19 cellular contexts compared by ENCODE assay signal in genomic region chr9:84754461-84754860, GRCh38.
DNase-seq lines count a peak whose midpoint lies in the region; ATAC-seq and TF ChIP-seq lines count a peak whose summit lies in the region.
"Had no signal": no experiment of that assay in that cellular context is flagged by ENCODE, and none has a peak within 500 bp of the region (broad histone marks: within the 10 kb centered on the region; RNA-seq: fewer than 3 reads in every experiment).

No MANE protein-coding gene starts in this region.

- H3K27me3 ChIP-seq in fibroblast of lung (ENCODE audit: control insufficient read depth, insufficient read depth, low read length) (no peaks in the 10 kb centered on the region), tibial artery (no peaks in the 10 kb centered on the region), breast epithelium (no peaks in the 10 kb centered on the region)

- peak overlapping the region; percentile 40 for H3K4me2 ChIP-seq in fibroblast of lung (ENCODE audit: extremely low read depth, insufficient read depth, low read length)

- no peaks in the 10 kb centered on the region for H3K9me3 Mint-ChIP-seq in activated CD4-positive, alpha-beta T cell treated with anti-CD3 and anti-CD28 coated beads, Interleukin-2, amount 10 ng/mL, durations not matched to agents 7 days and 5 days
- H3K9me3 Mint-ChIP-seq in activated CD4-positive, alpha-beta T cell treated with anti-CD3 and anti-CD28 coated beads for 36 hours (ENCODE audit: low read depth): no peaks in the 10 kb centered on the region
- H3K9me3 Mint-ChIP-seq in activated CD4-positive, alpha-beta memory T cell treated with anti-CD3 and anti-CD28 coated beads, Interleukin-2, amount 10 ng/mL, durations not matched to agents 7 days and 5 days: no peaks in the 10 kb centered on the region
- H3K9me3 Mint-ChIP-seq: activated T-cell treated with anti-CD3 and anti-CD28 coated beads, Interleukin-2, amount 50 U/mL, for 24 hours; H9 had no signal

- H3K79me2 ChIP-seq in fibroblast of lung (ENCODE audit: control insufficient read depth, insufficient read depth, low read length): no peaks in the 10 kb centered on the region

- POLR2A ChIA-PET in activated CD4-positive, alpha-beta T cell treated with anti-CD3 and anti-CD28 coated beads, Interleukin-2, amount 10 ng/mL, durations not matched to agents 7 days and 5 days (lab: Charles Lee): no interaction called here
- POLR2A ChIA-PET in activated CD4-positive, alpha-beta T cell treated with anti-CD3 and anti-CD28 coated beads for 36 hours (lab: Charles Lee): no interaction called here
- POLR2A ChIA-PET in activated CD4-positive, alpha-beta memory T cell treated with anti-CD3 and anti-CD28 coated beads, Interleukin-2, amount 10 ng/mL, durations not matched to agents 7 days and 5 days (lab: Charles Lee): interaction anchor here (1.4 kb wide), 1 partner anchor 44 kb away, joined by 4 read pairs; no protein-coding TSS in a partner anchor

- no peaks in the 10 kb centered on the region for H3K36me3 ChIP-seq in fibroblast of lung (ENCODE audit: control insufficient read depth, insufficient read depth, low read length)
- H3K36me3 ChIP-seq in tibial artery: no peaks in the 10 kb centered on the region
- H3K36me3 ChIP-seq in breast epithelium: no peaks in the 10 kb centered on the region

- no peak overlapping the region for H3K4me3 Mint-ChIP-seq in activated CD4-positive, alpha-beta T cell treated with anti-CD3 and anti-CD28 coated beads, Interleukin-2, amount 10 ng/mL, durations not matched to agents 7 days and 5 days
- H3K4me3 Mint-ChIP-seq in activated CD4-positive, alpha-beta T cell treated with anti-CD3 and anti-CD28 coated beads for 36 hours: no peak overlapping the region
- H3K4me3 Mint-ChIP-seq in activated CD4-positive, alpha-beta memory T cell treated with anti-CD3 and anti-CD28 coated beads, Interleukin-2, amount 10 ng/mL, durations not matched to agents 7 days and 5 days: no peak overlapping the region
- H3K4me3 Mint-ChIP-seq: activated T-cell treated with anti-CD3 and anti-CD28 coated beads, Interleukin-2, amount 50 U/mL, for 24 hours; CD4-positive, alpha-beta memory T cell; H9; naive thymus-derived CD8-positive, alpha-beta T cell had no signal

- no peaks in the 10 kb centered on the region for H3K9me3 ChIP-seq in fibroblast of lung (ENCODE audit: control insufficient read depth, insufficient read depth, low read depth, low read length)
- no peaks in the 10 kb centered on the region for H3K9me3 ChIP-seq in tibial artery
- no peaks in the 10 kb centered on the region for H3K9me3 ChIP-seq in breast epithelium

- intact Hi-C loops in activated CD4-positive, alpha-beta T cell treated with anti-CD3 and anti-CD28 coated beads for 36 hours (cut with DNase I, micrococcal nuclease): no loop called here
- intact Hi-C loops in tibial artery (cut with DNase I; ENCODE audit: low total_unique reads) (no loop called here), posterior cingulate gyrus (cut with DNase I) (no loop called here), breast epithelium (cut with DNase I; ENCODE audit: low total_unique reads) (no loop called here)

- DNase-seq in activated CD4-positive, alpha-beta T cell treated with anti-CD3 and anti-CD28 coated beads, Interleukin-2, amount 10 ng/mL, durations not matched to agents 7 days and 5 days: no peak
- DNase-seq in activated CD4-positive, alpha-beta T cell treated with anti-CD3 and anti-CD28 coated beads for 36 hours: no peak
- no peak for DNase-seq in activated CD4-positive, alpha-beta memory T cell treated with anti-CD3 and anti-CD28 coated beads, Interleukin-2, amount 10 ng/mL, durations not matched to agents 7 days and 5 days
- DNase-seq in fibroblast of lung (ENCODE audit: low read depth in 2 of 2): peak in 1 of 2 donors; percentile 90
- DNase-seq in tibial artery: no peak
- DNase-seq in posterior cingulate gyrus: no peak
- no peak for DNase-seq in NCI-H1436 treated with DMSO at 0.1 percent for 48 hours (lab: John Stamatoyannopoulos, UW)
- no peak for DNase-seq in breast epithelium (ENCODE audit: low spot score in 2 of 2)
- DNase-seq: activated T-cell treated with anti-CD3 and anti-CD28 coated beads, Interleukin-2, amount 50 U/mL, for 24 hours; CD4-positive, alpha-beta memory T cell; DND-41; H9; left ventricle myocardium superior; MM.1S; naive thymus-derived CD8-positive, alpha-beta T cell; NCI-H2081; NCI-H510A treated with DMSO at 0.1 percent for 48 hours; OCI-M1; stimulated activated naive CD8-positive, alpha-beta T cell treated with anti-CD3 and anti-CD28 coated beads, Interleukin-15, Interleukin-2, amounts not matched to agents 100 U/mL and 50 U/mL, for 24 hours had no signal

- peak overlapping the region; percentile 22 for H3K27ac Mint-ChIP-seq in activated CD4-positive, alpha-beta T cell treated with anti-CD3 and anti-CD28 coated beads, Interleukin-2, amount 10 ng/mL, durations not matched to agents 7 days and 5 days
- H3K27ac Mint-ChIP-seq in activated CD4-positive, alpha-beta T cell treated with anti-CD3 and anti-CD28 coated beads for 36 hours: no peak overlapping the region
- H3K27ac Mint-ChIP-seq in activated CD4-positive, alpha-beta memory T cell treated with anti-CD3 and anti-CD28 coated beads, Interleukin-2, amount 10 ng/mL, durations not matched to agents 7 days and 5 days: peak overlapping the region; percentile 45
- H3K27ac Mint-ChIP-seq: activated T-cell treated with anti-CD3 and anti-CD28 coated beads, Interleukin-2, amount 50 U/mL, for 24 hours; CD4-positive, alpha-beta memory T cell; H9; naive thymus-derived CD8-positive, alpha-beta T cell had no signal

- TF ChIP-seq CTCF in fibroblast of lung (conservative IDR thresholded peaks at IDR 0.05 in 1 of 2, IDR thresholded peaks at IDR 0.05 in 1 of 2; ENCODE audit: low read depth in 1 of 2, low read length in 2 of 2): no peak
- TF ChIP-seq CTCF in tibial artery (IDR thresholded peaks at IDR 0.05): no peak
- TF ChIP-seq CTCF in breast epithelium (IDR thresholded peaks at IDR 0.05): no peak

- CTCF ChIA-PET in activated CD4-positive, alpha-beta T cell treated with anti-CD3 and anti-CD28 coated beads, Interleukin-2, amount 10 ng/mL, durations not matched to agents 7 days and 5 days (lab: Charles Lee): interaction anchor here (0.6 to 1.3 kb wide), 2 partner anchors 16 to 1759 kb away, joined by 3 to 4 read pairs; no protein-coding TSS in a partner anchor
- CTCF ChIA-PET in activated CD4-positive, alpha-beta T cell treated with anti-CD3 and anti-CD28 coated beads for 36 hours (lab: Charles Lee): interaction anchor here (0.6 to 1.4 kb wide), 3 partner anchors 9 to 57 kb away, joined by 3 to 4 read pairs (median 3); no protein-coding TSS in a partner anchor
- CTCF ChIA-PET in activated CD4-positive, alpha-beta memory T cell treated with anti-CD3 and anti-CD28 coated beads, Interleukin-2, amount 10 ng/mL, durations not matched to agents 7 days and 5 days (lab: Charles Lee): interaction anchor here (1.3 kb wide), 1 partner anchor 358 kb away, joined by 3 read pairs; no protein-coding TSS in a partner anchor

- H3K4me1 Mint-ChIP-seq in activated CD4-positive, alpha-beta T cell treated with anti-CD3 and anti-CD28 coated beads, Interleukin-2, amount 10 ng/mL, durations not matched to agents 7 days and 5 days: peaks cover 26% of the 10 kb centered on the region
- peaks cover 24% of the 10 kb centered on the region for H3K4me1 Mint-ChIP-seq in activated CD4-positive, alpha-beta T cell treated with anti-CD3 and anti-CD28 coated beads for 36 hours
- peaks cover 84% of the 10 kb centered on the region for H3K4me1 Mint-ChIP-seq in activated CD4-positive, alpha-beta memory T cell treated with anti-CD3 and anti-CD28 coated beads, Interleukin-2, amount 10 ng/mL, durations not matched to agents 7 days and 5 days
- H3K4me1 Mint-ChIP-seq: H9; naive thymus-derived CD8-positive, alpha-beta T cell had no signal

- H3K27ac ChIP-seq in fibroblast of lung (ENCODE audit: insufficient read depth, low read length): peak overlapping the region; percentile 6
- peak overlapping the region; percentile 49 to 70 for H3K27ac ChIP-seq in tibial artery
- no peak overlapping the region for H3K27ac ChIP-seq in breast epithelium

- no peak overlapping the region for H3K9ac ChIP-seq in fibroblast of lung (ENCODE audit: insufficient read depth, low read length)

- TF ChIP-seq POLR2A in breast epithelium (IDR thresholded peaks at IDR 0.05): no peak

- H3K4me1 ChIP-seq in fibroblast of lung (ENCODE audit: control insufficient read depth, extremely low read depth, insufficient read depth, low read length) (peaks cover 7% of the 10 kb centered on the region), tibial artery (peaks cover 0 to 75% (median 59%) of the 10 kb centered on the region in 4 donors), breast epithelium (peaks cover 0 to 5% of the 10 kb centered on the region in 2 donors)

- ATAC-seq in activated CD4-positive, alpha-beta T cell treated with anti-CD3 and anti-CD28 coated beads for 36 hours: no peak
- ATAC-seq: left ventricle myocardium superior; naive thymus-derived CD8-positive, alpha-beta T cell; stimulated activated naive CD8-positive, alpha-beta T cell treated with anti-CD3 and anti-CD28 coated beads, Interleukin-15, Interleukin-2, amounts not matched to agents 100 U/mL and 50 U/mL, for 24 hours had no signal

- H4K20me1 ChIP-seq in fibroblast of lung (ENCODE audit: control insufficient read depth, extremely low read depth, insufficient read depth, low read length): no peaks in the 10 kb centered on the region

- H3K36me3 Mint-ChIP-seq in activated CD4-positive, alpha-beta T cell treated with anti-CD3 and anti-CD28 coated beads, Interleukin-2, amount 10 ng/mL, durations not matched to agents 7 days and 5 days (ENCODE audit: low read depth): no peaks in the 10 kb centered on the region
- no peaks in the 10 kb centered on the region for H3K36me3 Mint-ChIP-seq in activated CD4-positive, alpha-beta T cell treated with anti-CD3 and anti-CD28 coated beads for 36 hours (ENCODE audit: low read depth)
- peaks cover 9% of the 10 kb centered on the region for H3K36me3 Mint-ChIP-seq in activated CD4-positive, alpha-beta memory T cell treated with anti-CD3 and anti-CD28 coated beads, Interleukin-2, amount 10 ng/mL, durations not matched to agents 7 days and 5 days (ENCODE audit: low read depth)
- H3K36me3 Mint-ChIP-seq: CD4-positive, alpha-beta memory T cell; naive thymus-derived CD8-positive, alpha-beta T cell had no signal

- no peak overlapping the region for H3K4me3 ChIP-seq in fibroblast of lung (replicated peaks in 1 of 4; ENCODE audit: control extremely low read depth in 1 of 4, insufficient read depth in 1 of 4, low read depth in 3 of 4, low read length in 4 of 4)
- no peak overlapping the region for H3K4me3 ChIP-seq in tibial artery
- H3K4me3 ChIP-seq in breast epithelium: no peak overlapping the region

- no peaks in the 10 kb centered on the region for H3K27me3 Mint-ChIP-seq in activated CD4-positive, alpha-beta T cell treated with anti-CD3 and anti-CD28 coated beads, Interleukin-2, amount 10 ng/mL, durations not matched to agents 7 days and 5 days
- peaks cover 4% of the 10 kb centered on the region for H3K27me3 Mint-ChIP-seq in activated CD4-positive, alpha-beta T cell treated with anti-CD3 and anti-CD28 coated beads for 36 hours
- no peaks in the 10 kb centered on the region for H3K27me3 Mint-ChIP-seq in activated CD4-positive, alpha-beta memory T cell treated with anti-CD3 and anti-CD28 coated beads, Interleukin-2, amount 10 ng/mL, durations not matched to agents 7 days and 5 days
- H3K27me3 Mint-ChIP-seq: activated T-cell treated with anti-CD3 and anti-CD28 coated beads, Interleukin-2, amount 50 U/mL, for 24 hours had no signal

- H2AFZ ChIP-seq in fibroblast of lung (ENCODE audit: low read length): no peak overlapping the region

Comparison
In these comparisons a context has a peak if more than half of its experiments do, and no peak if none do; other contexts are left out.
1. H3K27ac ChIP-seq: peak in fibroblast of lung (single experiment) and tibial artery (2 of 2); none in breast epithelium (0 of 2).